In genomic region chr3:8856721-8857120, GRCh38 we compare ENCODE assay signal across 16 cellular contexts.
"Had no signal": no experiment of that assay in that cellular context is flagged by ENCODE, and none has a peak within 500 bp of the region (broad histone marks: within the 10 kb centered on the region; RNA-seq: fewer than 3 reads in every experiment).

No MANE protein-coding gene starts in this region.

- H3K9me3 ChIP-seq: tibial nerve had no signal

- H3K27ac ChIP-seq: dorsolateral prefrontal cortex, skin epidermis, tibial nerve had no signal

- H3K27me3 ChIP-seq: dorsolateral prefrontal cortex, tibial nerve had no signal

- H3K4me1 ChIP-seq: tibial nerve had no signal

- DNase-seq: activated CD4-positive, alpha-beta T cell treated with anti-CD3 and anti-CD28 coated beads for 4 hours; activated CD8-positive, alpha-beta T cell treated with anti-CD3 and anti-CD28 coated beads for 36 hours; activated gamma-delta T cell; activated T-cell treated with anti-CD3 and anti-CD28 coated beads, Interleukin-2, amount 50 U/mL, for 72 hours; dorsolateral prefrontal cortex; endodermal cell; foreskin fibroblast; mesendoderm; nucleus accumbens; stimulated activated CD4-positive, alpha-beta T cell treated with anti-CD3 and anti-CD28 coated beads, Interleukin-15, amount 100 ng/mL, for 24 hours; stimulated activated CD4-positive, alpha-beta T cell treated with anti-CD3 and anti-CD28 coated beads, Interleukin-4, amount 100 ng/mL, for 1 hour; stimulated activated naive CD4-positive, alpha-beta T cell; substantia nigra; T-helper 17 cell had no signal

- H3K4me3 ChIP-seq: dorsolateral prefrontal cortex, skin epidermis, tibial nerve had no signal

- H3K36me3 ChIP-seq: tibial nerve had no signal
